ENCODE assay signal across 23 cellular contexts in genomic region chr1:41913025-41913424, GRCh38. TPM values are rescaled to one million over a fixed set of nuclear protein-coding genes. Genes with fewer than 3 reads are reported as not detected.
DNase-seq lines count a peak whose midpoint lies in the region; ATAC-seq, FAIRE-seq and TF ChIP-seq lines count a peak whose summit lies in the region.
"Had no signal": no experiment of that assay in that cellular context is flagged by ENCODE, and none has a peak within 500 bp of the region (broad histone marks: within the 10 kb centered on the region; RNA-seq: fewer than 3 reads in every experiment).

No MANE protein-coding gene starts in this region.

- H3K56ac ChIP-seq in H9 (ENCODE audit: insufficient read length, low read depth, low read length): no peak overlapping the region

- peaks cover 13% of the 10 kb centered on the region for H3K36me3 Mint-ChIP-seq in natural killer cell
- H3K36me3 Mint-ChIP-seq in H9 (ENCODE audit: insufficient read depth in 1 of 3, low read depth in 3 of 3): peaks cover 0 to 2% (median 0%) of the 10 kb centered on the region in 3 experiments; a peak in 1 of 7 replicates

- no peak overlapping the region for H4K91ac ChIP-seq in H9 (ENCODE audit: insufficient read length, low read depth, low read length)

- no peaks in the 10 kb centered on the region for H3K27me3 Mint-ChIP-seq in natural killer cell (ENCODE audit: low read depth in 2 of 2)
- peaks cover 32% of the 10 kb centered on the region for H3K27me3 Mint-ChIP-seq in H9 (ENCODE audit: low read depth)
- H3K27me3 Mint-ChIP-seq: activated T-cell treated with anti-CD3 and anti-CD28 coated beads, Interleukin-2, amount 50 U/mL, for 24 hours had no signal

- no peak overlapping the region for H2AK5ac ChIP-seq in H9 (ENCODE audit: insufficient read length, low read length)

- peak; percentile 59 for FAIRE-seq in GM19239 (lab: Jason Lieb, UNC)
- FAIRE-seq: K562 had no signal

- H3K9me3 ChIP-seq in H9 (ENCODE audit: control insufficient read depth, low read depth, low read length): no peaks in the 10 kb centered on the region
- peaks cover 10% of the 10 kb centered on the region; the same call in 1 of the 2 replicates for H3K9me3 ChIP-seq in PC-9 (ENCODE audit: insufficient read depth, low read depth)
- H3K9me3 ChIP-seq: ovary, transverse colon had no signal

- H2BK5ac ChIP-seq in H9 (ENCODE audit: insufficient read length, low read length): no peak overlapping the region

- ATAC-seq in natural killer cell (no peak), left lobe of liver (no peak)
- ATAC-seq: activated CD4-positive, CD25-positive, alpha-beta regulatory T cell treated with anti-CD3 and anti-CD28 coated beads, Interleukin-2, amount 50 U/mL, for 24 hours; K562; Right ventricle myocardium inferior had no signal

- no peak overlapping the region for H3K23ac ChIP-seq in H9 (ENCODE audit: insufficient read length, low read depth, low read length)

- H3K4me3 ChIP-seq in PC-9: no peak overlapping the region
- H3K4me3 ChIP-seq: K562, ovary, transverse colon had no signal

- DNase-seq in NCI-H2196 (lab: John Stamatoyannopoulos, UW; ENCODE audit: unreplicated experiment) (peak; percentile 45), NCI-H2196 treated with DMSO at 0.1 percent for 48 hours (lab: John Stamatoyannopoulos, UW; ENCODE audit: unreplicated experiment) (no peak), GM19239 (ENCODE audit: insufficient read length, low spot score) (no peak), NCI-H510A treated with DMSO at 0.1 percent for 48 hours (lab: John Stamatoyannopoulos, UW) (peak; percentile 83), natural killer cell (no peak), H9 (no peak), left lobe of liver (ENCODE audit: low spot score) (no peak), PC-9 (no peak)
- DNase-seq: activated naive CD4-positive, alpha-beta T cell treated with anti-CD3 and anti-CD28 coated beads for 36 hours; activated T-cell treated with anti-CD3 and anti-CD28 coated beads, Interleukin-2, amount 50 U/mL, for 24 hours; anterior cingulate cortex; dermis blood vessel endothelial cell; naive B cell; NCI-H187; NCI-H69; ovary; stimulated activated CD4-positive, alpha-beta T cell treated with anti-CD3 and anti-CD28 coated beads, Interleukin-12 subunit alpha, Interleukin-12 subunit beta, amount 100 ng/mL, for 4 hours; SW 1271; transverse colon had no signal

- no peak overlapping the region for H2BK120ac ChIP-seq in H9 (ENCODE audit: low read depth, low read length, poor library complexity, severe bottlenecking)

- H3K27me3 ChIP-seq in H9 (ENCODE audit: insufficient read depth, low read length) (peaks cover 11% of the 10 kb centered on the region; the same call in 1 of the 2 replicates), PC-9 (ENCODE audit: insufficient read depth, low read depth) (no peaks in the 10 kb centered on the region)
- H3K27me3 ChIP-seq: ovary, transverse colon had no signal

- H3K18ac ChIP-seq in H9 (ENCODE audit: insufficient read length, low read depth, low read length): no peak overlapping the region

- no peak overlapping the region for H4K5ac ChIP-seq in H9 (ENCODE audit: insufficient read length, low read depth, low read length)

- no peak for TF ChIP-seq CTCF in natural killer cell (IDR thresholded peaks at IDR 0.05)
- no peak for TF ChIP-seq CTCF in H9 (conservative IDR thresholded peaks at IDR 0.05)
- no peak for TF ChIP-seq CTCF in PC-9 (conservative IDR thresholded peaks at IDR 0.05)

- H3K23me2 ChIP-seq in H9 (ENCODE audit: insufficient read length, low read depth, low read length, poor library complexity, severe bottlenecking): peaks cover 5% of the 10 kb centered on the region

- BruUV-seq in PC-9 (replicated peaks; lab: Mats Ljungman, UMichigan): no TSS peak

- H3K4me3 Mint-ChIP-seq in natural killer cell (no peak overlapping the region), H9 (no peak overlapping the region)
- H3K4me3 Mint-ChIP-seq: activated naive CD4-positive, alpha-beta T cell treated with anti-CD3 and anti-CD28 coated beads for 36 hours; activated T-cell treated with anti-CD3 and anti-CD28 coated beads, Interleukin-2, amount 50 U/mL, for 24 hours; B cell; naive B cell had no signal

- peaks cover 4% of the 10 kb centered on the region; the same call in 1 of the 2 replicates for H3K36me3 ChIP-seq in PC-9 (ENCODE audit: low read depth)
- H3K36me3 ChIP-seq: ovary, transverse colon had no signal

- H3K4me2 ChIP-seq in H9 (ENCODE audit: insufficient read depth, insufficient read length, low read length): no peak overlapping the region
- no peak overlapping the region for H3K4me2 ChIP-seq in PC-9

- POLR2A ChIA-PET in PC-9 (lab: Charles Lee; ENCODE audit: unreplicated experiment): no interaction called here

- no peak overlapping the region for H3T11ph ChIP-seq in H9 (ENCODE audit: low read length)

- H3K9me3 Mint-ChIP-seq in natural killer cell (no peaks in the 10 kb centered on the region), H9 (peaks cover 2 to 3% of the 10 kb centered on the region in 2 experiments; a peak in 3 of 5 replicates)
- H3K9me3 Mint-ChIP-seq: activated naive CD4-positive, alpha-beta T cell treated with anti-CD3 and anti-CD28 coated beads for 36 hours; activated T-cell treated with anti-CD3 and anti-CD28 coated beads, Interleukin-2, amount 50 U/mL, for 24 hours had no signal

- no peak overlapping the region for H2BK12ac ChIP-seq in H9 (ENCODE audit: insufficient read length, low read depth, low read length)

- H3K4me1 Mint-ChIP-seq in natural killer cell (peaks cover 79 to 84% of the 10 kb centered on the region in 2 donors), H9 (peaks cover 10 to 13% of the 10 kb centered on the region in 2 experiments)

- H4K20me1 ChIP-seq in H9 (ENCODE audit: control insufficient read depth, insufficient read depth, insufficient read length) (no peaks in the 10 kb centered on the region), PC-9 (ENCODE audit: insufficient read depth) (no peaks in the 10 kb centered on the region)

- H3K9me2 ChIP-seq in PC-9 (ENCODE audit: insufficient read depth): no peaks in the 10 kb centered on the region

- H3K79me2 ChIP-seq in H9 (ENCODE audit: insufficient read depth, low read length): no peaks in the 10 kb centered on the region
- H3K79me2 ChIP-seq in PC-9 (ENCODE audit: low read depth): peaks cover 75% of the 10 kb centered on the region

- H3K4ac ChIP-seq in H9 (ENCODE audit: low read depth, low read length): no peak overlapping the region

- CTCF ChIA-PET in PC-9 (lab: Charles Lee): no interaction called here

- no peak overlapping the region for H3K14ac ChIP-seq in H9 (ENCODE audit: insufficient read depth, low read length)

- no peak overlapping the region for H4K8ac ChIP-seq in H9 (replicated peaks; ENCODE audit: insufficient read length, low read depth, low read length)

- H3K27ac Mint-ChIP-seq in natural killer cell (peak overlapping the region; percentile 93 to 95), H9 (no peak overlapping the region)
- H3K27ac Mint-ChIP-seq: activated naive CD4-positive, alpha-beta T cell treated with anti-CD3 and anti-CD28 coated beads for 36 hours; activated T-cell treated with anti-CD3 and anti-CD28 coated beads, Interleukin-2, amount 50 U/mL, for 24 hours; B cell; naive B cell had no signal

- H2AFZ ChIP-seq in H9 (ENCODE audit: low read length) (no peak overlapping the region), PC-9 (no peak overlapping the region)

- no peak overlapping the region for H3K9ac ChIP-seq in H9 (ENCODE audit: extremely low read depth, insufficient read length, low read length)

- H3K4me1 ChIP-seq in H9 (ENCODE audit: insufficient read depth, low read length) (peaks cover 7% of the 10 kb centered on the region; the same call in 1 of the 2 replicates), PC-9 (replicated peaks; ENCODE audit: insufficient read depth) (peaks cover 38% of the 10 kb centered on the region)

- WGBS in H9 (ENCODE audit: extremely low coverage, insufficient read length, low lambda C conversion rate): no CpG with 5 or more reads among the region's 1 CpG

- H3K27ac ChIP-seq in H9 (ENCODE audit: insufficient read length, low read depth, low read length): no peak overlapping the region
- no peak overlapping the region for H3K27ac ChIP-seq in PC-9
- H3K27ac ChIP-seq: ovary, transverse colon had no signal

- peaks cover 13% of the 10 kb centered on the region for H3F3A ChIP-seq in PC-9 (ENCODE audit: insufficient read depth, low read depth)

- no peak overlapping the region for H2BK20ac ChIP-seq in H9 (ENCODE audit: low read depth, low read length, poor library complexity, severe bottlenecking)

- H3K79me1 ChIP-seq in H9 (ENCODE audit: insufficient read depth, low read depth, low read length, poor library complexity, severe bottlenecking): no peaks in the 10 kb centered on the region

- intact Hi-C loops in natural killer cell (cut with micrococcal nuclease): no loop called here
- intact Hi-C loops in PC-9 (cut with micrococcal nuclease; ENCODE audit: unreplicated experiment): loop anchor here (10.0 kb wide), 1 partner anchor 232 kb away; no protein-coding TSS in a partner anchor

- no peak overlapping the region for H2BK15ac ChIP-seq in H9 (ENCODE audit: low read depth, low read length)

RNA-seq across cellular contexts. Expression of gene HIVEP3, which starts 5.7 kb away (rescaled TPM):
- total RNA-seq in natural killer cell: 10 to 100 TPM; 26.2 to 35.2 (median 29.8) TPM
- 1.2 and 1.4 TPM in 2 replicates for total RNA-seq in H9 (2021)
- total RNA-seq in left lobe of liver: 2.6 TPM
- 8.1 and 11.0 TPM in 2 replicates for total RNA-seq in PC-9 (2021)

Comparison
In these comparisons a context has a peak if more than half of its experiments do, and no peak if none do; other contexts are left out.
1. DNase-seq: peak in NCI-H2196 (single experiment) and NCI-H510A treated with DMSO at 0.1 percent for 48 hours (single experiment); none in NCI-H2196 treated with DMSO at 0.1 percent for 48 hours (single experiment), GM19239 (single experiment), natural killer cell (single experiment), H9 (single experiment), left lobe of liver (single experiment) and PC-9 (0 of 2).
2. H3K27ac Mint-ChIP-seq: peak in natural killer cell (2 of 2); none in H9 (0 of 3).